ENCODE assay signal across 17 cellular contexts in genomic region chr14:91829511-91829910, GRCh38. TPM values are rescaled to one million over a fixed set of nuclear protein-coding genes. Genes with fewer than 3 reads are reported as not detected.
DNase-seq lines count a peak whose midpoint lies in the region; ATAC-seq and TF ChIP-seq lines count a peak whose summit lies in the region.
"Had no signal": no experiment of that assay in that cellular context is flagged by ENCODE, and none has a peak within 500 bp of the region (broad histone marks: within the 10 kb centered on the region; RNA-seq: fewer than 3 reads in every experiment).

No MANE protein-coding gene starts in this region.

- H3K9me3 ChIP-seq in breast epithelium (peaks cover 0 to 8% of the 10 kb centered on the region in 2 donors), transverse colon (no peaks in the 10 kb centered on the region)
- H3K9me3 ChIP-seq: sigmoid colon had no signal

- H3K4me1 ChIP-seq in breast epithelium = no peaks in the 10 kb centered on the region
- H3K4me1 ChIP-seq in transverse colon = peaks cover 6 to 42% (median 22%) of the 10 kb centered on the region in 4 donors
- H3K4me1 ChIP-seq: sigmoid colon had no signal

- TF ChIP-seq POLR2A in breast epithelium (IDR thresholded peaks at IDR 0.05) (no peak), transverse colon (IDR thresholded peaks at IDR 0.05) (no peak)

- 38 to 39% methylated on average over 2 of the region's 2 CpGs for WGBS in transverse colon (ENCODE audit: low coverage in 1 of 2), 2 donors

- H3K4me3 Mint-ChIP-seq in T-cell (no peak overlapping the region), endothelial cell (ENCODE audit: unreplicated experiment) (no peak overlapping the region)
- H3K4me3 Mint-ChIP-seq: activated B cell treated with CpG ODN at 0.5 μM for 24 hours had no signal

- H3K27ac ChIP-seq in breast epithelium (peak overlapping the region in 1 of 2 donors; percentile 17), transverse colon (peak overlapping the region in 3 of 4 donors; percentile 42 to 55 (median 49))
- H3K27ac ChIP-seq: coronary artery, sigmoid colon had no signal

- H3K36me3 Mint-ChIP-seq in T-cell = peaks cover 47% of the 10 kb centered on the region
- no peaks in the 10 kb centered on the region for H3K36me3 Mint-ChIP-seq in endothelial cell (ENCODE audit: low read depth, unreplicated experiment)

- H3K4me1 Mint-ChIP-seq in T-cell (peaks cover 68 to 76% (median 72%) of the 10 kb centered on the region in 3 donors), endothelial cell (ENCODE audit: unreplicated experiment) (no peaks in the 10 kb centered on the region)

- DNase-seq in T47D (ENCODE audit: low read depth in 1 of 2, low spot score in 1 of 2) = peak; percentile 14 to 77
- no peak for DNase-seq in breast epithelium (ENCODE audit: low spot score in 2 of 2)
- DNase-seq in T-cell = no peak
- DNase-seq in left colon = no peak
- no peak for DNase-seq in transverse colon
- DNase-seq in activated effector memory CD4-positive, alpha-beta T cell treated with Interleukin-2 at 50 U/mL for 16 hours = no peak
- no peak for DNase-seq in endothelial cell (ENCODE audit: low spot score)
- DNase-seq in stimulated activated CD4-positive, alpha-beta T cell treated with anti-CD3 and anti-CD28 coated beads, Interleukin-4, amount 100 ng/mL, for 24 hours = no peak
- DNase-seq: activated B cell treated with CpG ODN at 0.5 μM for 24 hours; activated naive CD4-positive, alpha-beta T cell treated with Interleukin-2 at 50 U/mL for 16 hours; foreskin fibroblast; NCI-H187; nucleus accumbens; sigmoid colon; stimulated activated CD4-positive, alpha-beta T cell treated with anti-CD3 and anti-CD28 coated beads, Interleukin-2, amount 100 ng/mL, for 24 hours had no signal

- H3K36me3 ChIP-seq in breast epithelium (peaks cover 5% of the 10 kb centered on the region), transverse colon (no peaks in the 10 kb centered on the region)
- H3K36me3 ChIP-seq: sigmoid colon had no signal

- POLR2A ChIA-PET in T-cell (lab: Charles Lee) = interaction anchor here (0.6 to 0.7 kb wide), 2 partner anchors 35 to 42 kb away, joined by 3 to 11 read pairs; no protein-coding TSS in a partner anchor

- H3K9me3 Mint-ChIP-seq in T-cell (peaks cover 0 to 8% (median 0%) of the 10 kb centered on the region in 3 donors), endothelial cell (ENCODE audit: unreplicated experiment) (no peaks in the 10 kb centered on the region)

- H3K27me3 ChIP-seq in breast epithelium = no peaks in the 10 kb centered on the region
- no peaks in the 10 kb centered on the region for H3K27me3 ChIP-seq in transverse colon
- H3K27me3 ChIP-seq: sigmoid colon had no signal

- TF ChIP-seq CTCF in breast epithelium (IDR thresholded peaks at IDR 0.05) (no peak), transverse colon (IDR thresholded peaks at IDR 0.05) (no peak), endothelial cell (IDR thresholded peaks at IDR 0.05; ENCODE audit: unreplicated experiment) (no peak)

- no peak for TF ChIP-seq EP300 in transverse colon (IDR thresholded peaks at IDR 0.05; ENCODE audit: low read depth)

- peak overlapping the region; percentile 25 to 54 for H3K27ac Mint-ChIP-seq in T-cell
- H3K27ac Mint-ChIP-seq in endothelial cell (ENCODE audit: unreplicated experiment) = no peak overlapping the region
- H3K27ac Mint-ChIP-seq: activated B cell treated with CpG ODN at 0.5 μM for 24 hours had no signal

- H3K27me3 Mint-ChIP-seq in T-cell (no peaks in the 10 kb centered on the region), endothelial cell (ENCODE audit: unreplicated experiment) (no peaks in the 10 kb centered on the region)
- H3K27me3 Mint-ChIP-seq: activated B cell treated with CpG ODN at 0.5 μM for 24 hours had no signal

- in situ Hi-C loops in T47D (cut with HindIII; ENCODE audit: low pct_unique_long_range_greater_than_20kb, low sequenced_read_pairs) = no loop called here
- in situ Hi-C loops in transverse colon (cut with MboI; ENCODE audit: low pct_ligation_motif_present in 1 of 4, low pct_unique_long_range_greater_than_20kb in 1 of 4, low sequenced_read_pairs in 3 of 4) = no loop called here

- peak overlapping the region in 1 of 3 donors; percentile 12 for H3K4me3 ChIP-seq in breast epithelium
- H3K4me3 ChIP-seq in transverse colon = no peak overlapping the region
- H3K4me3 ChIP-seq: coronary artery, sigmoid colon had no signal

- peak in 1 of 4 experiments; percentile 17 for ATAC-seq in T-cell (replicated peaks in 1 of 4)
- ATAC-seq in left colon = peak; percentile 74
- ATAC-seq: Right ventricle myocardium inferior had no signal

- CTCF ChIA-PET in T-cell (lab: Charles Lee) = interaction anchor here in 1 of 2 donors (0.6 kb wide), 1 partner anchor 68 kb away, joined by 6 read pairs; no protein-coding TSS in a partner anchor

- intact Hi-C loops in breast epithelium (cut with DNase I; ENCODE audit: low total_unique reads) = no loop called here
- intact Hi-C loops in left colon (cut with DNase I, micrococcal nuclease) = no loop called here
- intact Hi-C loops in transverse colon (cut with DNase I; ENCODE audit: low total_unique reads) = no loop called here

RNA-seq across cellular contexts. Expression of gene TC2N, which starts 37.8 kb away (rescaled TPM):
- total RNA-seq in breast epithelium (100 to 1,000 TPM in 2 of 3 donors, 10 to 100 TPM in 1; 36.6 to 169 (median 166) TPM), T-cell (100 to 1,000 TPM; 203 to 274 (median 243) TPM), left colon (10 to 100 TPM; 65.2 to 97.2 TPM), transverse colon (10 to 100 TPM; 36.0 to 85.4 (median 53.7) TPM), endothelial cell (ENCODE audit: unreplicated experiment) (1.4 TPM)

Comparison
In these comparisons a context has a peak if more than half of its experiments do, and no peak if none do; other contexts are left out.
1. DNase-seq: peak in T47D (2 of 2); none in breast epithelium (0 of 2), T-cell (0 of 34), left colon (0 of 2), transverse colon (single experiment), activated effector memory CD4-positive, alpha-beta T cell treated with Interleukin-2 at 50 U/mL for 16 hours (single experiment), endothelial cell (single experiment) and stimulated activated CD4-positive, alpha-beta T cell treated with anti-CD3 and anti-CD28 coated beads, Interleukin-4, amount 100 ng/mL, for 24 hours (single experiment).
2. RNA of gene TC2N, which starts 37.8 kb away (total RNA-seq): 203 to 274 TPM in T-cell, 36.6 to 169 TPM in breast epithelium, 65.2 to 97.2 TPM in left colon and 36.0 to 85.4 TPM in transverse colon; 1.4 TPM in endothelial cell (single experiment); every median in the first group is over 10 times any median in the second.